ENCODE assay signal across 18 cellular contexts in genomic region chr1:34328281-34328680, GRCh38.
"Had no signal": no experiment of that assay in that cellular context is flagged by ENCODE, and none has a peak within 500 bp of the region (broad histone marks: within the 10 kb centered on the region; RNA-seq: fewer than 3 reads in every experiment).

No MANE protein-coding gene starts in this region.

- H3K9me3 Mint-ChIP-seq: neural crest cell; stimulated activated effector memory CD8-positive, alpha-beta T cell treated with anti-CD3 and anti-CD28 coated beads, Interleukin-12 subunit alpha, Interleukin-12 subunit beta, amount 100 ng/mL, for 72 hours; type B pancreatic cell had no signal

- H3K27ac Mint-ChIP-seq: naive thymus-derived CD4-positive, alpha-beta T cell; stimulated activated effector memory CD8-positive, alpha-beta T cell treated with anti-CD3 and anti-CD28 coated beads, Interleukin-12 subunit alpha, Interleukin-12 subunit beta, amount 100 ng/mL, for 72 hours; type B pancreatic cell had no signal

- H3K4me1 Mint-ChIP-seq: naive thymus-derived CD4-positive, alpha-beta T cell; neural crest cell; stimulated activated effector memory CD8-positive, alpha-beta T cell treated with anti-CD3 and anti-CD28 coated beads, Interleukin-12 subunit alpha, Interleukin-12 subunit beta, amount 100 ng/mL, for 72 hours had no signal

- DNase-seq: cortex of kidney; dorsolateral prefrontal cortex; effector CD8-positive, alpha-beta T cell; gastrocnemius medialis; heart right ventricle; hypothalamus; kidney glomerular epithelial cell; mammary epithelial cell; naive thymus-derived CD4-positive, alpha-beta T cell; ovary; right lobe of liver; stimulated activated CD4-positive, alpha-beta T cell treated with anti-CD3 and anti-CD28 coated beads, Interleukin-4, amount 100 ng/mL, for 1 hour; stimulated activated CD8-positive, alpha-beta memory T cell treated with anti-CD3 and anti-CD28 coated beads, Interleukin-4, amount 100 ng/mL, for 48 hours; stimulated activated naive CD8-positive, alpha-beta T cell treated with anti-CD3 and anti-CD28 coated beads, Interleukin-15, Interleukin-2, amounts not matched to agents 100 U/mL and 50 U/mL, for 24 hours; thyroid gland had no signal

- H3K36me3 Mint-ChIP-seq: naive thymus-derived CD4-positive, alpha-beta T cell; stimulated activated effector memory CD8-positive, alpha-beta T cell treated with anti-CD3 and anti-CD28 coated beads, Interleukin-12 subunit alpha, Interleukin-12 subunit beta, amount 100 ng/mL, for 72 hours; type B pancreatic cell had no signal

- H3K4me3 Mint-ChIP-seq: naive thymus-derived CD4-positive, alpha-beta T cell; neural crest cell; stimulated activated effector memory CD8-positive, alpha-beta T cell treated with anti-CD3 and anti-CD28 coated beads, Interleukin-12 subunit alpha, Interleukin-12 subunit beta, amount 100 ng/mL, for 72 hours; type B pancreatic cell had no signal
